1 cellular context compared by ENCODE assay signal in genomic region chr5:139657363-139658321, GRCh38.
TF ChIP-seq lines count a peak whose summit lies in the region.

No MANE protein-coding gene starts in this region.

TF ChIP-seq in K562, 482 proteins besides CTCF, POLR2A, EP300 and RAD21 (continued from another document):
- TF ChIP-seq VEZF1 (CRISPR knock-in tag; IDR thresholded peaks at IDR 0.05) (0 out of 2 replicates have a peak, but pooled peaks have one; percentile 28), POLR2G (IDR thresholded peaks at IDR 0.05; ENCODE audit: low read depth, low read length) (peak; percentile 30; the same call in 1 of the 2 replicates), E4F1 (CRISPR knock-in tag; IDR thresholded peaks at IDR 0.05; ENCODE audit: borderline replicate concordance) (no peak), FOXA3 (CRISPR knock-in tag; conservative IDR thresholded peaks at IDR 0.05 in 1 of 2, IDR thresholded peaks at IDR 0.05 in 1 of 2) (no peak), YBX1 (IDR thresholded peaks at IDR 0.05) (no peak), MAZ (CRISPR knock-in tag; conservative IDR thresholded peaks at IDR 0.05 in 1 of 2, IDR thresholded peaks at IDR 0.05 in 1 of 2) (peak in 1 of 2 experiments; percentile 45; a peak in 1 of 4 replicates), CREB3L1 (IDR thresholded peaks at IDR 0.05; ENCODE audit: borderline replicate concordance, low read depth) (no peak), ZBTB7A (IDR thresholded peaks at IDR 0.05; ENCODE audit: borderline replicate concordance, control insufficient read depth, low read depth, low read length) (peak; percentile 59; the same call in 1 of the 2 replicates), RBBP5 (IDR thresholded peaks at IDR 0.05; ENCODE audit: borderline replicate concordance, insufficient read depth, low read length, poor library complexity, severe bottlenecking) (no peak), E2F6 (IDR thresholded peaks at IDR 0.05; ENCODE audit: borderline replicate concordance in 1 of 2, extremely low read depth in 1 of 2, insufficient read depth in 1 of 2, insufficient read length in 1 of 2, low read depth in 1 of 2, low read length in 1 of 2, poor library complexity in 1 of 2, severe bottlenecking in 1 of 2) (peak in 1 of 2 experiments; percentile 21), HOMEZ (CRISPR knock-in tag; IDR thresholded peaks at IDR 0.05) (no peak), EP400 (IDR thresholded peaks at IDR 0.05) (no peak)
